Comparison of ENCODE assay signal across 8 cellular contexts in genomic region chr19:50657672-50658437, GRCh38. TPM values are rescaled to one million over a fixed set of nuclear protein-coding genes. Genes with fewer than 3 reads are reported as not detected.
A peak's percentile ranks its signal among the peaks of the same experiment; 100 is the strongest.
DNase-seq lines count a peak whose midpoint lies in the region; ATAC-seq and TF ChIP-seq lines count a peak whose summit lies in the region.

No MANE protein-coding gene starts in this region.

- peaks cover 9% of the 10 kb centered on the region; the same call in 1 of the 2 replicates for H3K27me3 ChIP-seq in IMR-90 (ENCODE audit: control insufficient read depth, insufficient read depth, low read length)

- peak; percentile 97 for ATAC-seq in IMR-90 (ENCODE audit: low read depth)
- peak; percentile 94 for ATAC-seq in SK-N-SH treated with all-trans-retinoic acid at 6 μM for 48 hours
- peak; percentile 94 for ATAC-seq in omental fat pad (ENCODE audit: low FRiP score)
- no peak for ATAC-seq in HG02840 (IDR thresholded peaks at IDR 0.05; ENCODE audit: low FRiP score, unreplicated experiment)

- TF ChIP-seq RAD21 in IMR-90 (IDR thresholded peaks at IDR 0.05; ENCODE audit: low read length): no peak

- CTCF ChIA-PET in IMR-90 (lab: Yijun Ruan, JAX): interaction anchor here (1.0 kb wide), 1 partner anchor 12 kb away, joined by 3 read pairs; no protein-coding TSS in a partner anchor

- H3K9ac ChIP-seq in IMR-90 (ENCODE audit: low read depth, low read length): peak overlapping the region; percentile 46; the same call in 1 of the 2 replicates

- no peaks in the 10 kb centered on the region; the same call in 1 of the 2 replicates for H4K20me1 ChIP-seq in IMR-90 (ENCODE audit: insufficient read depth, low read length)

- 0 out of 2 replicates have a peak, but pooled peaks have one; percentile 23 for TF ChIP-seq POLR2A in IMR-90 (IDR thresholded peaks at IDR 0.05; ENCODE audit: low read depth, low read length)

- peak overlapping the region; percentile 71 for H2BK5ac ChIP-seq in IMR-90 (ENCODE audit: low read depth, low read length, poor library complexity, severe bottlenecking)

- no peak overlapping the region; the same call in 1 of the 2 replicates for H4K91ac ChIP-seq in IMR-90 (ENCODE audit: insufficient read depth, low read depth, low read length)

- H3K56ac ChIP-seq in IMR-90 (ENCODE audit: extremely low read depth, insufficient read depth, low read length): no peak overlapping the region

- no peak overlapping the region; the same call in 1 of the 2 replicates for H2AK5ac ChIP-seq in IMR-90 (ENCODE audit: low read depth, low read length)

- H2BK120ac ChIP-seq in IMR-90 (ENCODE audit: low read depth, low read length): no peak overlapping the region

- intact Hi-C loops in IMR-90 (cut with micrococcal nuclease): no loop called here

- peak overlapping the region; percentile 88 for H3K4me2 ChIP-seq in IMR-90 (ENCODE audit: low read depth, low read length)

- H4K8ac ChIP-seq in IMR-90 (ENCODE audit: low read depth in 2 of 2, low read length in 2 of 2): peak overlapping the region; percentile 83 to 89

- H3K4me3 ChIP-seq in IMR-90 (ENCODE audit: insufficient read depth, low read depth, low read length): peak overlapping the region; percentile 51

- H3K23ac ChIP-seq in IMR-90 (ENCODE audit: low read depth, low read length): no peak overlapping the region

- DNase-seq in ELR (ENCODE audit: low read depth) (peak; percentile 99), IMR-90 (peak; percentile 98), germinal center (ENCODE audit: low spot score) (peak; percentile 94), omental fat pad (ENCODE audit: low spot score) (peak; percentile 66), superior temporal gyrus (ENCODE audit: extremely low spot score) (peak; percentile 98)
- peak; percentile 87 for DNase-seq in activated naive CD4-positive, alpha-beta T cell treated with anti-CD3 and anti-CD28 coated beads, Interleukin-2, amount 50 U/mL, for 16 hours

- 0 out of 3 replicates have a peak overlapping the region, but pooled peaks have one; percentile 9 for H2BK15ac ChIP-seq in IMR-90 (ENCODE audit: low read depth, low read length)

- peaks cover 5% of the 10 kb centered on the region; the same call in 1 of the 2 replicates for H3K9me1 ChIP-seq in IMR-90 (ENCODE audit: insufficient read depth, low read length)

- dilution Hi-C loops in IMR-90 (cut with HindIII; ENCODE audit: low sequenced_read_pairs, unreplicated experiment): no loop called here

- peaks cover 2% of the 10 kb centered on the region; the same call in 1 of the 2 replicates for H3K4me1 ChIP-seq in IMR-90 (ENCODE audit: control insufficient read depth, insufficient read depth, low read length)

- peak overlapping the region; percentile 96 for H2AFZ ChIP-seq in IMR-90 (replicated peaks; ENCODE audit: low read length, poor library complexity)

- H3K4ac ChIP-seq in IMR-90 (ENCODE audit: low read depth, low read length): peak overlapping the region; percentile 36; the same call in 1 of the 2 replicates

- H3K9me3 ChIP-seq in IMR-90 (ENCODE audit: control insufficient read depth, insufficient read depth, low read length): no peaks in the 10 kb centered on the region

- H3K27ac ChIP-seq in IMR-90 (ENCODE audit: insufficient read depth, low read length): peak overlapping the region; percentile 46

- H3K79me1 ChIP-seq in IMR-90 (ENCODE audit: low read depth in 1 of 2, low read length in 2 of 2): no peaks in the 10 kb centered on the region

- no peaks in the 10 kb centered on the region for H3K36me3 ChIP-seq in IMR-90 (ENCODE audit: control insufficient read depth, insufficient read depth, low read length)

- no TSS peak for BruUV-seq in IMR-90 (replicated peaks; lab: Mats Ljungman, UMichigan)

- H4K5ac ChIP-seq in IMR-90 (ENCODE audit: low read depth, low read length): peak overlapping the region; percentile 95

- H2AK9ac ChIP-seq in IMR-90 (replicated peaks; ENCODE audit: low read depth, low read length, poor library complexity): peak overlapping the region; percentile 84

- peak overlapping the region; percentile 66 for H3K18ac ChIP-seq in IMR-90 (ENCODE audit: low read depth, low read length)

- H3K14ac ChIP-seq in IMR-90 (replicated peaks; ENCODE audit: low read depth, low read length): no peak overlapping the region

- in situ Hi-C loops in IMR-90 (cut with MboI; ENCODE audit: low sequenced_read_pairs): no loop called here

- POLR2A ChIA-PET in IMR-90 (lab: Charles Lee; ENCODE audit: unreplicated experiment): no interaction called here

- 4% methylated on average over 20 of the region's 39 CpGs; no CpG with 5 or more reads in 1 of the 2 experiments for WGBS in IMR-90 (ENCODE audit: extremely low coverage in 2 of 2, insufficient read length in 1 of 2), 2 experiments

- H2BK20ac ChIP-seq in IMR-90 (ENCODE audit: low read depth, low read length): no peak overlapping the region

- TF ChIP-seq CTCF in IMR-90 (conservative IDR thresholded peaks at IDR 0.05; ENCODE audit: low read depth, low read length): no peak
- TF ChIP-seq CTCF in omental fat pad (IDR thresholded peaks at IDR 0.05): no peak

TF ChIP-seq in IMR-90, 13 proteins besides CTCF, POLR2A, EP300 and RAD21 (continues in another document):
- TF ChIP-seq BHLHE40 (IDR thresholded peaks at IDR 0.05; ENCODE audit: low read depth, low read length) (peak; percentile 84), SMC3 (IDR thresholded peaks at IDR 0.05; ENCODE audit: low read depth, low read length) (no peak), RCOR1 (IDR thresholded peaks at IDR 0.05; ENCODE audit: insufficient replicate concordance, low read length) (no peak), CHD1 (IDR thresholded peaks at IDR 0.05; ENCODE audit: low read depth, low read length) (no peak), CEBPB (IDR thresholded peaks at IDR 0.05; ENCODE audit: low read depth, low read length) (no peak), NFE2L2 (IDR thresholded peaks at IDR 0.05; ENCODE audit: low read depth, low read length) (no peak), MAZ (IDR thresholded peaks at IDR 0.05; ENCODE audit: borderline replicate concordance, low read depth, low read length) (peak; percentile 58; the same call in 1 of the 2 replicates), FOS (IDR thresholded peaks at IDR 0.05; ENCODE audit: low read depth, low read length) (no peak), USF2 (IDR thresholded peaks at IDR 0.05; ENCODE audit: low read depth, low read length) (0 out of 2 replicates have a peak, but pooled peaks have one; percentile 27), MAFK (IDR thresholded peaks at IDR 0.05; ENCODE audit: low read depth, low read length) (no peak)

TF ChIP-seq in SK-N-SH treated with all-trans-retinoic acid at 6 μM for 48 hours, 23 proteins besides CTCF, POLR2A, EP300 and RAD21:
- TF ChIP-seq CSDC2 (CRISPR knock-in tag; IDR thresholded peaks at IDR 0.05): peak; percentile 94; the same call in 1 of the 2 replicates
- no peak for TF ChIP-seq ZC3H10 (CRISPR knock-in tag; IDR thresholded peaks at IDR 0.05)
- 0 out of 2 replicates have a peak, but pooled peaks have one; percentile 18 for TF ChIP-seq ZFP3 (CRISPR knock-in tag; IDR thresholded peaks at IDR 0.05)

RNA-seq across cellular contexts. Expression of gene C19orf81, which starts 8.6 kb away (rescaled TPM):
- total RNA-seq in IMR-90 (2012; rRNA removed): not detected in 2 replicates
- polyA plus RNA-seq in IMR-90 (2012; rRNA removed): 0.31 and 1.1 TPM in 2 replicates
- polyA plus RNA-seq in IMR-90 (2012; cell fraction: cytosol; rRNA removed): 0.70 and 0.97 TPM in 2 replicates
- polyA plus RNA-seq in IMR-90 (2012; cell fraction: nucleus; rRNA removed; ENCODE audit: low replicate concordance): 0.83 TPM in 1 of 2 replicates, not detected in the other
- not detected for total RNA-seq in omental fat pad

RNA-seq across cellular contexts. Expression of gene SYT3, which starts 18.2 kb away (rescaled TPM):
- not detected in 2 replicates for total RNA-seq in IMR-90 (2012; rRNA removed)
- polyA plus RNA-seq in IMR-90 (2012; rRNA removed): 0.05 TPM in 1 of 2 replicates, not detected in the other
- polyA plus RNA-seq in IMR-90 (2012; cell fraction: cytosol; rRNA removed): 0.07 and 0.12 TPM in 2 replicates
- 0.06 and 0.10 TPM in 2 replicates for polyA plus RNA-seq in IMR-90 (2012; cell fraction: nucleus; rRNA removed; ENCODE audit: low replicate concordance)
- not detected for total RNA-seq in omental fat pad
